ENCODE assay signal across 8 cellular contexts in genomic region chr2:20822535-20823490, GRCh38. TPM values are rescaled to one million over a fixed set of nuclear protein-coding genes. Genes with fewer than 3 reads are reported as not detected.
DNase-seq lines count a peak whose midpoint lies in the region; ATAC-seq, FAIRE-seq and TF ChIP-seq lines count a peak whose summit lies in the region.

TSS of gene LDAH (minus strand) at chr2:20823101. CDS start at chr2:20801463, 21,638 bp downstream.

- intact Hi-C loops in Right ventricle myocardium superior (cut with DNase I) (no loop called here), pancreas (cut with DNase I) (no loop called here), thyroid gland (cut with DNase I) (no loop called here)

- H3K27ac ChIP-seq in pancreas (peak within 1 kb of the TSS; percentile 83 to 94 (median 88)), thyroid gland (peak within 1 kb of the TSS; percentile 11 to 91 (median 81))

- H3K4me1 ChIP-seq in pancreas = no peaks in the 10 kb centered on the region
- peaks cover 0 to 3% of the 10 kb centered on the region in 2 donors for H3K4me1 ChIP-seq in thyroid gland

- FAIRE-seq in pancreas (lab: Jason Lieb, UNC) = no peak

- H3K9me3 ChIP-seq in pancreas (no peaks in the 10 kb centered on the region), thyroid gland (no peaks in the 10 kb centered on the region)

- 0 to 1% methylated on average over 46 of the region's 46 CpGs for WGBS in pancreas, 2 donors
- WGBS in thyroid gland, 2 donors = 2% methylated on average over 41 to 46 of the region's 46 CpGs

- TF ChIP-seq POLR2A in GM10847 (IDR thresholded peaks at IDR 0.05; ENCODE audit: extremely low read depth, insufficient read length) (peak; percentile 75), thyroid gland (IDR thresholded peaks at IDR 0.05) (peak in 1 of 2 donors; percentile 70)

- H3K27me3 ChIP-seq in pancreas = no peaks in the 10 kb centered on the region
- no peaks in the 10 kb centered on the region for H3K27me3 ChIP-seq in thyroid gland

- H3K36me3 ChIP-seq in pancreas (no peaks in the 10 kb centered on the region), thyroid gland (no peaks in the 10 kb centered on the region)

- peak; percentile 92 for DNase-seq in NCI-H1105 treated with DMSO at 0.1 percent for 48 hours (lab: John Stamatoyannopoulos, UW)
- DNase-seq in SW 1271 (lab: John Stamatoyannopoulos, UW) = peak; percentile 81 to 92
- DNase-seq in activated naive CD8-positive, alpha-beta T cell treated with anti-CD3 and anti-CD28 coated beads, Interleukin-2, amount 50 U/mL, for 16 hours (ENCODE audit: low read depth, low spot score) = peak; percentile 74
- peak; percentile 95 for DNase-seq in Right ventricle myocardium superior
- peak; percentile 89 to 98 (median 94) for DNase-seq in pancreas
- DNase-seq in thyroid gland = peak; percentile 94 to 95

- ATAC-seq in HG02642 (IDR thresholded peaks at IDR 0.05; ENCODE audit: poor library complexity, unreplicated experiment) (peak; percentile 94), Right ventricle myocardium superior (ENCODE audit: poor library complexity) (peak; percentile 99), pancreas (peak; percentile 92 to 97 (median 97))

- TF ChIP-seq CTCF in pancreas (IDR thresholded peaks at IDR 0.05) (no peak), thyroid gland (IDR thresholded peaks at IDR 0.05) (peak in 1 of 6 experiments; percentile 19)

- H3K4me3 ChIP-seq in pancreas (peak within 1 kb of the TSS; percentile 38 to 89 (median 80)), thyroid gland (replicated peaks in 1 of 3) (peak within 1 kb of the TSS; percentile 76 to 93 (median 79))

RNA-seq across cellular contexts. Expression of gene LDAH, which starts in this region (rescaled TPM):
- total RNA-seq in Right ventricle myocardium superior (7.0 TPM), pancreas (1 to 10 TPM; 4.0 to 9.1 (median 6.4) TPM), thyroid gland (10 to 100 TPM; 11.6 to 17.2 (median 16.2) TPM)
- 1 to 10 TPM; 2.5 to 5.2 TPM for polyA plus RNA-seq in pancreas

Comparison
In these comparisons a context has a peak if more than half of its experiments do, and no peak if none do; other contexts are left out.
1. Peak in every context shown above with its lines: DNase-seq, ATAC-seq, H3K4me3 ChIP-seq and H3K27ac ChIP-seq.